In the genomic region with DNA sequence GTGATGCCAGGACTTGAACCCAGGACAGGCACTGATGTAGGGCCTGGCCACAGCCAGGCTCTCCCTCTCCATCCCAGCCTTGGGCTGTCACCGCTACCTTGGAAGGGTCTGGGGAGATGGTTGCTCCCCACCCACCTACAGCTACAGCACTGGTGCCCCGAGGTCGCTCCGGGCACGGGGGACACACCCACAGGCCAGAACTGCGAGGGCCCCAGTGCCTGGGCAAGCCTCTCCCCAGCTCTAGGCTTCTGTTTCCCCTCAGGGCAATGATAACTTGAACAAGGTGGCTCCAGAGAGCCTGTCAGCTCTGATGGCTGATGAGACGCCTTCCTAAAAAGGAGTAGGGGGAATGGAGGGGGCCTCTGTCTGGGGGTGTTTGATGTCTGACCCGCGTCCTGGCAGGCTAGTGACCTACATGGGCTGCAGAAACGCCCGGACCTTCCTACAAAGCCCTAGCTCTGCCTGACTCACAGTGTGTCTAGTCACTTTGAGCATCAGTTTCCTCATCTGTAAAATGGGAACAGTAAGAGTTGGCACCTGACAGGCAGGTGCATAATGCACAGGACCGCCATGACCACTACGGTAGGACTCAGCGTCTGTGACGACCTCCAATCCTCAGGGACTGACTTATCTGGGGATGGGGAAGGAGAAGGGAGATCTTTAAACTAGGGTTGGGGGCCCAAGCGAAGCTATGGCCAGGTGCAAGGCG, we compare ENCODE assay signal across 20 cellular contexts.
DNase-seq lines count a peak whose midpoint lies in the region; ATAC-seq and TF ChIP-seq lines count a peak whose summit lies in the region.
"Had no signal": no experiment of that assay in that cellular context is flagged by ENCODE, and none has a peak within 500 bp of the region (broad histone marks: within the 10 kb centered on the region; RNA-seq: fewer than 3 reads in every experiment).

No MANE protein-coding gene starts in this region.

- no peak for ATAC-seq in activated T-helper 17 cell treated with anti-CD3 and anti-CD28 coated beads, Interleukin-2, amount 50 U/mL, for 72 hours (replicated peaks)
- ATAC-seq in lower lobe of right lung (no peak), GM18858 (IDR thresholded peaks at IDR 0.05; ENCODE audit: unreplicated experiment) (no peak)
- ATAC-seq: activated CD8-positive, alpha-beta T cell treated with anti-CD3 and anti-CD28 coated beads for 36 hours; SK-N-SH treated with all-trans-retinoic acid at 6 μM for 48 hours had no signal

- peaks cover 12% of the 10 kb centered on the region for H3K9me3 ChIP-seq in lower lobe of right lung
- H3K9me3 ChIP-seq in stomach smooth muscle (ENCODE audit: control insufficient read depth in 2 of 2, low read length in 2 of 2), result peaks cover 2 to 13% of the 10 kb centered on the region in 2 donors
- H3K9me3 ChIP-seq: ovary had no signal

- intact Hi-C loops in lower lobe of right lung (cut with DNase I), result no loop called here

- peaks cover 34% of the 10 kb centered on the region for H3K4me1 ChIP-seq in lower lobe of right lung
- H3K4me1 ChIP-seq in stomach smooth muscle (ENCODE audit: control insufficient read depth, insufficient read depth, low read length), result peaks cover 25% of the 10 kb centered on the region

- DNase-seq in HFFc6, result no peak
- no peak for DNase-seq in lower lobe of right lung
- no peak for DNase-seq in NCI-H2171 treated with DMSO at 0.1 percent for 48 hours (lab: John Stamatoyannopoulos, UW)
- DNase-seq in T-helper 2 cell treated with Interferon-gamma antibody and Interleukin-4, amounts not matched to agents 5 μg/mL and 100 μg/mL, for 36 hours (ENCODE audit: low spot score), result no peak
- DNase-seq: activated CD4-positive, CD25-positive, alpha-beta regulatory T cell; activated CD8-positive, alpha-beta T cell treated with anti-CD3 and anti-CD28 coated beads for 36 hours; activated naive CD4-positive, alpha-beta T cell; CD4-positive, alpha-beta T cell; DMS 273 treated with DMSO at 0.1 percent for 48 hours; dorsolateral prefrontal cortex; erythroblast; foreskin melanocyte; mammary epithelial cell; MG63; NCI-H524; ovary had no signal

- peaks cover 72% of the 10 kb centered on the region for H3K36me3 Mint-ChIP-seq in HFFc6 (ENCODE audit: low read depth)
- peaks cover 57% of the 10 kb centered on the region for H3K36me3 Mint-ChIP-seq in activated T-helper 17 cell treated with anti-CD3 and anti-CD28 coated beads, Interleukin-2, amount 50 U/mL, for 72 hours (ENCODE audit: low read depth)
- peaks cover 40% of the 10 kb centered on the region for H3K36me3 Mint-ChIP-seq in T-helper 2 cell treated with Interferon-gamma antibody and Interleukin-4, amounts not matched to agents 5 μg/mL and 100 μg/mL, for 36 hours (ENCODE audit: low read depth)

- peak overlapping the region; percentile 53 for H3K27ac ChIP-seq in lower lobe of right lung
- H3K27ac ChIP-seq in stomach smooth muscle (ENCODE audit: low read length), result peak overlapping the region; percentile 75

- peak overlapping the region; percentile 72 for H3K27ac Mint-ChIP-seq in HFFc6
- H3K27ac Mint-ChIP-seq in activated T-helper 17 cell treated with anti-CD3 and anti-CD28 coated beads, Interleukin-2, amount 50 U/mL, for 72 hours, result peak overlapping the region; percentile 3
- no peak overlapping the region for H3K27ac Mint-ChIP-seq in T-helper 2 cell treated with Interferon-gamma antibody and Interleukin-4, amounts not matched to agents 5 μg/mL and 100 μg/mL, for 36 hours
- H3K27ac Mint-ChIP-seq: activated CD8-positive, alpha-beta T cell treated with anti-CD3 and anti-CD28 coated beads for 36 hours; CD4-positive, alpha-beta T cell had no signal

- H3K4me3 ChIP-seq in lower lobe of right lung (no peak overlapping the region), stomach smooth muscle (ENCODE audit: low read length in 2 of 2) (no peak overlapping the region)
- H3K4me3 ChIP-seq: dorsolateral prefrontal cortex, MG63, ovary had no signal

- peaks cover 85% of the 10 kb centered on the region for H3K36me3 ChIP-seq in lower lobe of right lung
- H3K36me3 ChIP-seq in stomach smooth muscle (ENCODE audit: control insufficient read depth in 2 of 2, insufficient read depth in 2 of 2, low read length in 2 of 2), result peaks cover 28 to 38% of the 10 kb centered on the region in 2 donors
- H3K36me3 ChIP-seq: ovary had no signal

- TF ChIP-seq CTCF in HFFc6 (IDR thresholded peaks at IDR 0.05), result no peak
- no peak for TF ChIP-seq CTCF in lower lobe of right lung (IDR thresholded peaks at IDR 0.05)

- H3K4me1 Mint-ChIP-seq in HFFc6 (ENCODE audit: low read depth), result peaks cover 78% of the 10 kb centered on the region
- no peaks in the 10 kb centered on the region for H3K4me1 Mint-ChIP-seq in activated T-helper 17 cell treated with anti-CD3 and anti-CD28 coated beads, Interleukin-2, amount 50 U/mL, for 72 hours
- peaks cover 2% of the 10 kb centered on the region for H3K4me1 Mint-ChIP-seq in T-helper 2 cell treated with Interferon-gamma antibody and Interleukin-4, amounts not matched to agents 5 μg/mL and 100 μg/mL, for 36 hours (ENCODE audit: low read depth)

- H3K27me3 Mint-ChIP-seq in HFFc6 (ENCODE audit: insufficient read depth), result peaks cover 15% of the 10 kb centered on the region
- H3K27me3 Mint-ChIP-seq in activated T-helper 17 cell treated with anti-CD3 and anti-CD28 coated beads, Interleukin-2, amount 50 U/mL, for 72 hours, result no peaks in the 10 kb centered on the region
- H3K27me3 Mint-ChIP-seq in T-helper 2 cell treated with Interferon-gamma antibody and Interleukin-4, amounts not matched to agents 5 μg/mL and 100 μg/mL, for 36 hours (ENCODE audit: low read depth), result no peaks in the 10 kb centered on the region
- H3K27me3 Mint-ChIP-seq: activated CD8-positive, alpha-beta T cell treated with anti-CD3 and anti-CD28 coated beads for 36 hours; CD4-positive, alpha-beta T cell had no signal

- peak overlapping the region; percentile 36; the same call in 1 of the 2 replicates for H3K4me3 Mint-ChIP-seq in HFFc6
- no peak overlapping the region for H3K4me3 Mint-ChIP-seq in activated T-helper 17 cell treated with anti-CD3 and anti-CD28 coated beads, Interleukin-2, amount 50 U/mL, for 72 hours
- no peak overlapping the region for H3K4me3 Mint-ChIP-seq in T-helper 2 cell treated with Interferon-gamma antibody and Interleukin-4, amounts not matched to agents 5 μg/mL and 100 μg/mL, for 36 hours
- H3K4me3 Mint-ChIP-seq: activated CD8-positive, alpha-beta T cell treated with anti-CD3 and anti-CD28 coated beads for 36 hours; CD4-positive, alpha-beta T cell had no signal

- no peak overlapping the region for H3K9ac ChIP-seq in stomach smooth muscle (ENCODE audit: low read length in 2 of 2)

- peaks cover 8% of the 10 kb centered on the region; the same call in 1 of the 2 replicates for H3K9me3 Mint-ChIP-seq in HFFc6
- no peaks in the 10 kb centered on the region for H3K9me3 Mint-ChIP-seq in activated T-helper 17 cell treated with anti-CD3 and anti-CD28 coated beads, Interleukin-2, amount 50 U/mL, for 72 hours
- H3K9me3 Mint-ChIP-seq in T-helper 2 cell treated with Interferon-gamma antibody and Interleukin-4, amounts not matched to agents 5 μg/mL and 100 μg/mL, for 36 hours, result peaks cover 27% of the 10 kb centered on the region
- H3K9me3 Mint-ChIP-seq: CD4-positive, alpha-beta T cell had no signal

- H3K27me3 ChIP-seq in lower lobe of right lung (ENCODE audit: low read depth), result no peaks in the 10 kb centered on the region
- no peaks in the 10 kb centered on the region for H3K27me3 ChIP-seq in stomach smooth muscle (ENCODE audit: control insufficient read depth in 1 of 2, insufficient read depth in 2 of 2, low read length in 2 of 2)
- H3K27me3 ChIP-seq: dorsolateral prefrontal cortex, MG63, ovary had no signal
